In genomic region chr14:68106917-68107316, GRCh38 we compare ENCODE assay signal across 17 cellular contexts.
DNase-seq lines count a peak whose midpoint lies in the region; ATAC-seq, FAIRE-seq and TF ChIP-seq lines count a peak whose summit lies in the region.
"Had no signal": no experiment of that assay in that cellular context is flagged by ENCODE, and none has a peak within 500 bp of the region (broad histone marks: within the 10 kb centered on the region; RNA-seq: fewer than 3 reads in every experiment).

No MANE protein-coding gene starts in this region.

- no peaks in the 10 kb centered on the region for H4K20me1 ChIP-seq in hepatocyte (ENCODE audit: insufficient read depth, poor library complexity, severe bottlenecking)
- H4K20me1 ChIP-seq: BLaER1 treated with 17β-estradiol and CSF1 and Interleukin-3, amounts not matched to agents 10 nM and 100 nM had no signal

- H3K9ac ChIP-seq in muscle layer of colon (ENCODE audit: low read length), result no peak overlapping the region
- H3K9ac ChIP-seq: BLaER1 treated with 17β-estradiol and CSF1 and Interleukin-3, amounts not matched to agents 10 nM and 100 nM; GM23248 had no signal

- TF ChIP-seq CTCF in hepatocyte (IDR thresholded peaks at IDR 0.05; ENCODE audit: poor library complexity) (no peak), ascending aorta (IDR thresholded peaks at IDR 0.05) (no peak)

- H3K36me3 ChIP-seq in hepatocyte (replicated peaks; ENCODE audit: insufficient read depth, low read depth), result no peaks in the 10 kb centered on the region
- H3K36me3 ChIP-seq in muscle layer of colon (ENCODE audit: insufficient read depth, low read length), result no peaks in the 10 kb centered on the region
- no peaks in the 10 kb centered on the region for H3K36me3 ChIP-seq in small intestine (ENCODE audit: control insufficient read depth in 2 of 2, insufficient read depth in 2 of 2, low read length in 2 of 2)
- H3K36me3 ChIP-seq in ascending aorta, result no peaks in the 10 kb centered on the region

- H2AFZ ChIP-seq in hepatocyte, result no peak overlapping the region
- H2AFZ ChIP-seq: GM23248 had no signal

- peak; percentile 26 for FAIRE-seq in small intestine (lab: Jason Lieb, UNC)
- FAIRE-seq: GM12891, H54 had no signal

- no peak overlapping the region for H3K4me2 ChIP-seq in hepatocyte
- H3K4me2 ChIP-seq: BLaER1 treated with 17β-estradiol and CSF1 and Interleukin-3, amounts not matched to agents 10 nM and 100 nM had no signal

- no peak overlapping the region for H3K4me3 ChIP-seq in hepatocyte
- H3K4me3 ChIP-seq in muscle layer of colon (ENCODE audit: low read depth in 1 of 2, low read length in 2 of 2), result no peak overlapping the region
- no peak overlapping the region for H3K4me3 ChIP-seq in small intestine (ENCODE audit: low read depth in 1 of 2, low read length in 2 of 2)
- H3K4me3 ChIP-seq in ascending aorta, result no peak overlapping the region
- H3K4me3 ChIP-seq: BLaER1 treated with 17β-estradiol and CSF1 and Interleukin-3, amounts not matched to agents 10 nM and 100 nM; GM23248 had no signal

- peaks cover 2% of the 10 kb centered on the region for H3K9me3 ChIP-seq in hepatocyte (ENCODE audit: low read depth)
- no peaks in the 10 kb centered on the region for H3K9me3 ChIP-seq in muscle layer of colon (ENCODE audit: low read length)
- peaks cover 1% of the 10 kb centered on the region for H3K9me3 ChIP-seq in small intestine (ENCODE audit: control insufficient read depth, low read depth)
- peaks cover 2 to 3% of the 10 kb centered on the region in 2 donors for H3K9me3 ChIP-seq in ascending aorta

- peak overlapping the region; percentile 69 for H3K27ac ChIP-seq in hepatocyte
- H3K27ac ChIP-seq in muscle layer of colon (ENCODE audit: low read depth, low read length), result peak overlapping the region; percentile 59
- H3K27ac ChIP-seq in small intestine (ENCODE audit: low read depth in 1 of 2, low read length in 1 of 2), result no peak overlapping the region
- H3K27ac ChIP-seq in ascending aorta, result no peak overlapping the region
- H3K27ac ChIP-seq: BLaER1 treated with 17β-estradiol and CSF1 and Interleukin-3, amounts not matched to agents 10 nM and 100 nM; GM23248 had no signal

- H3K79me2 ChIP-seq in hepatocyte, result no peaks in the 10 kb centered on the region

- DNase-seq in hepatocyte (ENCODE audit: low spot score) (no peak), small intestine (peak; percentile 11), NCI-H1105 treated with DMSO at 0.1 percent for 48 hours (lab: John Stamatoyannopoulos, UW) (no peak), ascending aorta (ENCODE audit: low spot score in 2 of 2) (no peak), cerebellum (ENCODE audit: low spot score) (no peak)
- DNase-seq: 8988T; Calu3; CD8-positive, alpha-beta T cell; DND-41; EL; GM23248; HCEC 1CT had no signal

- intact Hi-C loops in ascending aorta (cut with DNase I), result no loop called here

- ATAC-seq in GM18870 (IDR thresholded peaks at IDR 0.05; ENCODE audit: unreplicated experiment), result no peak
- ATAC-seq: CD8-positive, alpha-beta T cell had no signal

- WGBS in hepatocyte (ENCODE audit: low lambda C conversion rate, missing lambda C conversion rate), result 77% methylated on average over 2 of the region's 2 CpGs
- WGBS in small intestine, 3 donors, result 91 to 97% (median 92%) methylated on average over 2 of the region's 2 CpGs

- H3K27me3 ChIP-seq in hepatocyte (no peaks in the 10 kb centered on the region), muscle layer of colon (ENCODE audit: control insufficient read depth in 1 of 2, insufficient read depth in 2 of 2, low read length in 2 of 2) (no peaks in the 10 kb centered on the region), small intestine (ENCODE audit: control insufficient read depth in 2 of 2, insufficient read depth in 2 of 2, low read length in 2 of 2) (no peaks in the 10 kb centered on the region), ascending aorta (no peaks in the 10 kb centered on the region)
- H3K27me3 ChIP-seq: BLaER1 treated with 17β-estradiol and CSF1 and Interleukin-3, amounts not matched to agents 10 nM and 100 nM had no signal

- H3K9me2 ChIP-seq in hepatocyte (replicated peaks; ENCODE audit: insufficient read depth), result no peaks in the 10 kb centered on the region

- peaks cover 55% of the 10 kb centered on the region for H3K4me1 ChIP-seq in hepatocyte (ENCODE audit: insufficient read depth)
- H3K4me1 ChIP-seq in muscle layer of colon (ENCODE audit: insufficient read depth, low read length), result peaks cover 62% of the 10 kb centered on the region
- peaks cover 3 to 8% of the 10 kb centered on the region in 2 donors for H3K4me1 ChIP-seq in small intestine (ENCODE audit: control insufficient read depth in 2 of 2, insufficient read depth in 1 of 2, low read depth in 1 of 2, low read length in 1 of 2)
- H3K4me1 ChIP-seq in ascending aorta, result peaks cover 5 to 20% of the 10 kb centered on the region in 2 donors

Comparison
In these comparisons a context has a peak if more than half of its experiments do, and no peak if none do; other contexts are left out.
1. H3K27ac ChIP-seq: peak in hepatocyte (single experiment) and muscle layer of colon (single experiment); none in small intestine (0 of 2) and ascending aorta (0 of 2).